8 cellular contexts compared by ENCODE assay signal in the genomic region with DNA sequence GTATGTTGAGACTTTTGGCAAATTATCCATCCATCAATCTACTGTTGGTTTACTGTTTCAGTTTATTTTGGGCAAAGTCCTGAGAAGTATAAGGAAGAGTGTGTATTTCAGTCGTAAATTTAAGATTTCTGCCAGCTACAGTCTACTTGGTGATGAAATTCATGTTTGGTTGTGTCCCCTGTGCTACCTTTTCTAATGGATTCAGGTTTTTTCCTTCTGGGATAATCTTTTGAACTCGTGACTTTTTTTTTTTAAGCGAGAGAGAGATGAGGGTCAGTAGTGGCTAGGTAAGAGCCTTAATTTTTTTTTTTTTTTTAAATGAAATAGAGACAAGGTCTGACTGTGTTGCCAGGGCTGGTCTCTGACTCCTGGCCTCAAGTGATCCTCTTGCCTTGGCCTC. TPM values are rescaled to one million over a fixed set of nuclear protein-coding genes. Genes with fewer than 3 reads are reported as not detected.
DNase-seq lines count a peak whose midpoint lies in the region; ATAC-seq and TF ChIP-seq lines count a peak whose summit lies in the region.

No MANE protein-coding gene starts in this region.

- H4K20me1 ChIP-seq in GM23248 (ENCODE audit: insufficient read depth), result no peaks in the 10 kb centered on the region

- peaks cover 60% of the 10 kb centered on the region for H3K79me2 ChIP-seq in GM23248 (ENCODE audit: insufficient read depth)

- H3K27me3 ChIP-seq in GM23248 (replicated peaks; ENCODE audit: insufficient read depth), result no peaks in the 10 kb centered on the region

- peak overlapping the region; percentile 91 for H2AFZ ChIP-seq in GM23248

- in situ Hi-C loops in GM23248 (cut with MboI), result no loop called here

- peak overlapping the region; percentile 98 for H3K4me2 ChIP-seq in GM23248 (ENCODE audit: unreplicated experiment)

- peak overlapping the region; percentile 91 for H3K4me3 ChIP-seq in GM23248
- peak overlapping the region; percentile 95 to 99 for H3K4me3 ChIP-seq in foreskin fibroblast (ENCODE audit: low read depth in 1 of 2, low read length in 2 of 2)
- H3K4me3 ChIP-seq in skeletal muscle cell (ENCODE audit: low read depth, low read length), result peak overlapping the region; percentile 98

- peak overlapping the region; percentile 98 for H3K9ac ChIP-seq in GM23248

- peaks cover 11% of the 10 kb centered on the region for H3K4me1 ChIP-seq in GM23248 (ENCODE audit: insufficient read depth)

- DNase-seq in GM23248 (peak; percentile 27), foreskin fibroblast (no peak), skeletal muscle cell (ENCODE audit: low read depth) (no peak), NCI-H1436 treated with DMSO at 0.1 percent for 48 hours (lab: John Stamatoyannopoulos, UW) (no peak)

- no peaks in the 10 kb centered on the region for H3K9me3 ChIP-seq in GM23248 (ENCODE audit: low read depth)

- H3F3A ChIP-seq in GM23248 (ENCODE audit: insufficient read depth), result 0 out of 2 replicates have a peak, but pooled peaks cover 3% of the 10 kb centered on the region

- H3K9me2 ChIP-seq in GM23248 (ENCODE audit: insufficient read depth), result no peaks in the 10 kb centered on the region

- 42 to 44% methylated on average over 3 of the region's 3 CpGs for WGBS in GM23248 (ENCODE audit: low coverage in 1 of 2, low lambda C conversion rate in 2 of 2, missing lambda C conversion rate in 2 of 2), 2 experiments

- ATAC-seq in HG02852 (IDR thresholded peaks at IDR 0.05; ENCODE audit: unreplicated experiment) (no peak), HG02970 (IDR thresholded peaks at IDR 0.05; ENCODE audit: low FRiP score, unreplicated experiment) (no peak), GM19467 (IDR thresholded peaks at IDR 0.05; ENCODE audit: unreplicated experiment) (no peak)

- no peaks in the 10 kb centered on the region for H3K36me3 ChIP-seq in GM23248 (ENCODE audit: low read depth)

- H3K27ac ChIP-seq in GM23248, result peak overlapping the region; percentile 77
- H3K27ac ChIP-seq in VCaP, result peak overlapping the region; percentile 81; the same call in 1 of the 2 replicates

- TF ChIP-seq CTCF in VCaP (conservative IDR thresholded peaks at IDR 0.05), result no peak
- TF ChIP-seq CTCF in foreskin fibroblast (IDR thresholded peaks at IDR 0.05; ENCODE audit: low read depth, low read length), result no peak

RNA-seq across cellular contexts. Expression of a gene that starts 0.8 kb away (rescaled TPM):
- 1.2 and 4.6 TPM in 2 replicates for total RNA-seq in GM23248 (2014; rRNA removed; shearing (Covaris generic))
- polyA plus RNA-seq in GM23248 (2016; fragmentation: Nextera tagmentation; extraction: Ambion mirVana), result 4.4 and 6.5 TPM in 2 replicates

RNA-seq across cellular contexts. Expression of a gene that starts 1.1 kb away (rescaled TPM):
- 5.0 and 12.1 TPM in 2 replicates for total RNA-seq in GM23248 (2014; rRNA removed; shearing (Covaris generic))
- 7.4 and 8.3 TPM in 2 replicates for polyA plus RNA-seq in GM23248 (2016; fragmentation: Nextera tagmentation; extraction: Ambion mirVana)
